In genomic region chr11:45663486-45664375, GRCh38 we compare ENCODE assay signal across 8 cellular contexts.
A peak's percentile ranks its signal among the peaks of the same experiment; 100 is the strongest.
DNase-seq lines count a peak whose midpoint lies in the region; ATAC-seq and TF ChIP-seq lines count a peak whose summit lies in the region.

No MANE protein-coding gene starts in this region.

- peak overlapping the region; percentile 64 for H3K4me3 ChIP-seq in fibroblast of pulmonary artery (replicated peaks; ENCODE audit: low read depth, low read length)
- peak overlapping the region; percentile 61 for H3K4me3 ChIP-seq in rectal smooth muscle tissue (ENCODE audit: low read length)

- no peaks in the 10 kb centered on the region for H3K36me3 ChIP-seq in rectal smooth muscle tissue (ENCODE audit: control insufficient read depth, insufficient read depth, low read length)

- DNase-seq in DMS53 (lab: John Stamatoyannopoulos, UW), result peak; percentile 86
- peak; percentile 13 for DNase-seq in NCI-H146 treated with DMSO at 0.1 percent for 48 hours (lab: John Stamatoyannopoulos, UW; ENCODE audit: unreplicated experiment)
- DNase-seq in fibroblast of pulmonary artery (ENCODE audit: low read depth), result no peak
- no peak for DNase-seq in NOMO-1 (lab: John Stamatoyannopoulos, UW; ENCODE audit: unreplicated experiment in 2 of 2)
- DNase-seq in midbrain (lab: John Stamatoyannopoulos, UW), result no peak
- no peak for DNase-seq in NK-92 treated with Interleukin-12 subunit alpha and Interleukin-12 subunit beta, amount 100 ng/mL, for 24 hours (lab: John Stamatoyannopoulos, UW)

- no peak for ATAC-seq in HG02885 (IDR thresholded peaks at IDR 0.05; ENCODE audit: poor library complexity, unreplicated experiment)

- no peak overlapping the region for H3K9ac ChIP-seq in rectal smooth muscle tissue (ENCODE audit: low read length)

- no peak for TF ChIP-seq CTCF in fibroblast of pulmonary artery (IDR thresholded peaks at IDR 0.05; ENCODE audit: low read length, missing control alignments)

- peaks cover 25% of the 10 kb centered on the region for H3K27me3 ChIP-seq in rectal smooth muscle tissue (ENCODE audit: control insufficient read depth, insufficient read depth, low read length)

- no peaks in the 10 kb centered on the region for H3K4me1 ChIP-seq in rectal smooth muscle tissue (ENCODE audit: control insufficient read depth, insufficient read depth, low read length)

- H3K27ac ChIP-seq in rectal smooth muscle tissue (ENCODE audit: low read depth, low read length), result no peak overlapping the region

Comparison
In these comparisons a context has a peak if more than half of its experiments do, and no peak if none do; other contexts are left out.
1. DNase-seq: peak in DMS53 (single experiment) and NCI-H146 treated with DMSO at 0.1 percent for 48 hours (single experiment); none in fibroblast of pulmonary artery (single experiment), NOMO-1 (0 of 2), midbrain (single experiment) and NK-92 treated with Interleukin-12 subunit alpha and Interleukin-12 subunit beta, amount 100 ng/mL, for 24 hours (single experiment).